ENCODE assay signal across 1 cellular context in the genomic region with DNA sequence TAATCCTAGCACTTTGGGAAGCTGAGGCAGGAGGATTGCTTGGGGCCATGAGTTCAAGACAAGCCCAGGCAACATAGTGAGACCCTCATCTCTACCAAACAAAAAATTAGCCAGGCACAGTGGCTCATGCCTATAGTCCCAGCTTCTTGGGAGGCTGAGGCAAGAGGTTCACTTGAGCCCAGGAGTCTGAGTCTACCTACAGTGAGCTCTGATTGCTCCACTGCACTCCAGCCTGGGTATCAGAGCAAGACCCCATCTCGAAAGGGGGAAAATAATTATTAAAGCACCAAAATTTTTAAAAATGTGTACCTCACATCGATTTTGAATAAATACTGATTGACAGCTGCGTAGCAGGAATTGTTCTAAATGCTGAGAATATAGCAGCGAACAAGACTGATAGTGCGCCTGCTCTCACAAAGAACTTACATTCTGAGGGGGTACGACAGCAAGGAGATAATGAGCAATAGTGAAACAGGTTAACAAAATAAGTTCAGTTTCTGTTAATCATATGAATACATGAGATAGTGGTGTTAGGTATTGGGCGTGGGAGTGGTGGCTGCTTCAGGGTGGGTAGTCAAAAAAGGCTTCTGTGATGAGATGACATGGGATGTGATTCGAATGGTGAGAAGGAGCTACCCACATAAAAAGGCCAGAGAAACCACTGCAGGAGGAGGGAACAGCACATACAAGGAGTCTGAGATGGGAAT.
TF ChIP-seq lines count a peak whose summit lies in the region.

No MANE protein-coding gene starts in this region.

TF ChIP-seq in GM12878, 131 proteins besides CTCF, POLR2A, EP300 and RAD21 (continued from another document):
- TF ChIP-seq, protein P1, sequence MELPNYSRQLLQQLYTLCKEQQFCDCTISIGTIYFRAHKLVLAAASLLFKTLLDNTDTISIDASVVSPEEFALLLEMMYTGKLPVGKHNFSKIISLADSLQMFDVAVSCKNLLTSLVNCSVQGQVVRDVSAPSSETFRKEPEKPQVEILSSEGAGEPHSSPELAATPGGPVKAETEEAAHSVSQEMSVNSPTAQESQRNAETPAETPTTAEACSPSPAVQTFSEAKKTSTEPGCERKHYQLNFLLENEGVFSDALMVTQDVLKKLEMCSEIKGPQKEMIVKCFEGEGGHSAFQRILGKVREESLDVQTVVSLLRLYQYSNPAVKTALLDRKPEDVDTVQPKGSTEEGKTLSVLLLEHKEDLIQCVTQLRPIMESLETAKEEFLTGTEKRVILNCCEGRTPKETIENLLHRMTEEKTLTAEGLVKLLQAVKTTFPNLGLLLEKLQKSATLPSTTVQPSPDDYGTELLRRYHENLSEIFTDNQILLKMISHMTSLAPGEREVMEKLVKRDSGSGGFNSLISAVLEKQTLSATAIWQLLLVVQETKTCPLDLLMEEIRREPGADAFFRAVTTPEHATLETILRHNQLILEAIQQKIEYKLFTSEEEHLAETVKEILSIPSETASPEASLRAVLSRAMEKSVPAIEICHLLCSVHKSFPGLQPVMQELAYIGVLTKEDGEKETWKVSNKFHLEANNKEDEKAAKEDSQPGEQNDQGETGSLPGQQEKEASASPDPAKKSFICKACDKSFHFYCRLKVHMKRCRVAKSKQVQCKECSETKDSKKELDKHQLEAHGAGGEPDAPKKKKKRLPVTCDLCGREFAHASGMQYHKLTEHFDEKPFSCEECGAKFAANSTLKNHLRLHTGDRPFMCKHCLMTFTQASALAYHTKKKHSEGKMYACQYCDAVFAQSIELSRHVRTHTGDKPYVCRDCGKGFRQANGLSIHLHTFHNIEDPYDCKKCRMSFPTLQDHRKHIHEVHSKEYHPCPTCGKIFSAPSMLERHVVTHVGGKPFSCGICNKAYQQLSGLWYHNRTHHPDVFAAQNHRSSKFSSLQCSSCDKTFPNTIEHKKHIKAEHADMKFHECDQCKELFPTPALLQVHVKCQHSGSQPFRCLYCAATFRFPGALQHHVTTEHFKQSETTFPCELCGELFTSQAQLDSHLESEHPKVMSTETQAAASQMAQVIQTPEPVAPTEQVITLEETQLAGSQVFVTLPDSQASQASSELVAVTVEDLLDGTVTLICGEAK (IDR thresholded peaks at IDR 0.05; ENCODE audit: borderline replicate concordance) = no peak
- TF ChIP-seq, protein P2, sequence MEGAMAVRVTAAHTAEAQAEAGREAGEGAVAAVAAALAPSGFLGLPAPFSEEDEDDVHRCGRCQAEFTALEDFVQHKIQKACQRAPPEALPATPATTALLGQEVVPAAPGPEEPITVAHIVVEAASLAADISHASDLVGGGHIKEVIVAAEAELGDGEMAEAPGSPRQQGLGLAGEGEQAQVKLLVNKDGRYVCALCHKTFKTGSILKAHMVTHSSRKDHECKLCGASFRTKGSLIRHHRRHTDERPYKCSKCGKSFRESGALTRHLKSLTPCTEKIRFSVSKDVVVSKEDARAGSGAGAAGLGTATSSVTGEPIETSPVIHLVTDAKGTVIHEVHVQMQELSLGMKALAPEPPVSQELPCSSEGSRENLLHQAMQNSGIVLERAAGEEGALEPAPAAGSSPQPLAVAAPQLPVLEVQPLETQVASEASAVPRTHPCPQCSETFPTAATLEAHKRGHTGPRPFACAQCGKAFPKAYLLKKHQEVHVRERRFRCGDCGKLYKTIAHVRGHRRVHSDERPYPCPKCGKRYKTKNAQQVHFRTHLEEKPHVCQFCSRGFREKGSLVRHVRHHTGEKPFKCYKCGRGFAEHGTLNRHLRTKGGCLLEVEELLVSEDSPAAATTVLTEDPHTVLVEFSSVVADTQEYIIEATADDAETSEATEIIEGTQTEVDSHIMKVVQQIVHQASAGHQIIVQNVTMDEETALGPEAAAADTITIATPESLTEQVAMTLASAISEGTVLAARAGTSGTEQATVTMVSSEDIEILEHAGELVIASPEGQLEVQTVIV (IDR thresholded peaks at IDR 0.05; ENCODE audit: borderline replicate concordance, partially characterized antibody) = no peak
- no peak for TF ChIP-seq TCF12 (IDR thresholded peaks at IDR 0.05; ENCODE audit: low read depth, low read length)
- no peak for TF ChIP-seq HDAC2 (IDR thresholded peaks at IDR 0.05)
- TF ChIP-seq, protein P3, sequence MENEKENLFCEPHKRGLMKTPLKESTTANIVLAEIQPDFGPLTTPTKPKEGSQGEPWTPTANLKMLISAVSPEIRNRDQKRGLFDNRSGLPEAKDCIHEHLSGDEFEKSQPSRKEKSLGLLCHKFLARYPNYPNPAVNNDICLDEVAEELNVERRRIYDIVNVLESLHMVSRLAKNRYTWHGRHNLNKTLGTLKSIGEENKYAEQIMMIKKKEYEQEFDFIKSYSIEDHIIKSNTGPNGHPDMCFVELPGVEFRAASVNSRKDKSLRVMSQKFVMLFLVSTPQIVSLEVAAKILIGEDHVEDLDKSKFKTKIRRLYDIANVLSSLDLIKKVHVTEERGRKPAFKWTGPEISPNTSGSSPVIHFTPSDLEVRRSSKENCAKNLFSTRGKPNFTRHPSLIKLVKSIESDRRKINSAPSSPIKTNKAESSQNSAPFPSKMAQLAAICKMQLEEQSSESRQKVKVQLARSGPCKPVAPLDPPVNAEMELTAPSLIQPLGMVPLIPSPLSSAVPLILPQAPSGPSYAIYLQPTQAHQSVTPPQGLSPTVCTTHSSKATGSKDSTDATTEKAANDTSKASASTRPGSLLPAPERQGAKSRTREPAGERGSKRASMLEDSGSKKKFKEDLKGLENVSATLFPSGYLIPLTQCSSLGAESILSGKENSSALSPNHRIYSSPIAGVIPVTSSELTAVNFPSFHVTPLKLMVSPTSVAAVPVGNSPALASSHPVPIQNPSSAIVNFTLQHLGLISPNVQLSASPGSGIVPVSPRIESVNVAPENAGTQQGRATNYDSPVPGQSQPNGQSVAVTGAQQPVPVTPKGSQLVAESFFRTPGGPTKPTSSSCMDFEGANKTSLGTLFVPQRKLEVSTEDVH (IDR thresholded peaks at IDR 0.05; ENCODE audit: low read depth, partially characterized antibody) = no peak
- peak; percentile 71 for TF ChIP-seq MTA2 (IDR thresholded peaks at IDR 0.05; ENCODE audit: low read depth)
- TF ChIP-seq BMI1 (IDR thresholded peaks at IDR 0.05; ENCODE audit: borderline replicate concordance) = no peak; the same call in 1 of the 2 replicates
- TF ChIP-seq, protein P4, sequence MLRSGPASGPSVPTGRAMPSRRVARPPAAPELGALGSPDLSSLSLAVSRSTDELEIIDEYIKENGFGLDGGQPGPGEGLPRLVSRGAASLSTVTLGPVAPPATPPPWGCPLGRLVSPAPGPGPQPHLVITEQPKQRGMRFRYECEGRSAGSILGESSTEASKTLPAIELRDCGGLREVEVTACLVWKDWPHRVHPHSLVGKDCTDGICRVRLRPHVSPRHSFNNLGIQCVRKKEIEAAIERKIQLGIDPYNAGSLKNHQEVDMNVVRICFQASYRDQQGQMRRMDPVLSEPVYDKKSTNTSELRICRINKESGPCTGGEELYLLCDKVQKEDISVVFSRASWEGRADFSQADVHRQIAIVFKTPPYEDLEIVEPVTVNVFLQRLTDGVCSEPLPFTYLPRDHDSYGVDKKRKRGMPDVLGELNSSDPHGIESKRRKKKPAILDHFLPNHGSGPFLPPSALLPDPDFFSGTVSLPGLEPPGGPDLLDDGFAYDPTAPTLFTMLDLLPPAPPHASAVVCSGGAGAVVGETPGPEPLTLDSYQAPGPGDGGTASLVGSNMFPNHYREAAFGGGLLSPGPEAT (IDR thresholded peaks at IDR 0.05; ENCODE audit: low read depth) = peak; percentile 61; the same call in 1 of the 2 replicates
- TF ChIP-seq, protein P5, sequence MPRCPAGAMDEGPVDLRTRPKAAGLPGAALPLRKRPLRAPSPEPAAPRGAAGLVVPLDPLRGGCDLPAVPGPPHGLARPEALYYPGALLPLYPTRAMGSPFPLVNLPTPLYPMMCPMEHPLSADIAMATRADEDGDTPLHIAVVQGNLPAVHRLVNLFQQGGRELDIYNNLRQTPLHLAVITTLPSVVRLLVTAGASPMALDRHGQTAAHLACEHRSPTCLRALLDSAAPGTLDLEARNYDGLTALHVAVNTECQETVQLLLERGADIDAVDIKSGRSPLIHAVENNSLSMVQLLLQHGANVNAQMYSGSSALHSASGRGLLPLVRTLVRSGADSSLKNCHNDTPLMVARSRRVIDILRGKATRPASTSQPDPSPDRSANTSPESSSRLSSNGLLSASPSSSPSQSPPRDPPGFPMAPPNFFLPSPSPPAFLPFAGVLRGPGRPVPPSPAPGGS (IDR thresholded peaks at IDR 0.05; ENCODE audit: borderline replicate concordance, insufficient read depth, low read depth, low read length, poor library complexity, severe bottlenecking) = peak; percentile 68
- TF ChIP-seq, protein P6, sequence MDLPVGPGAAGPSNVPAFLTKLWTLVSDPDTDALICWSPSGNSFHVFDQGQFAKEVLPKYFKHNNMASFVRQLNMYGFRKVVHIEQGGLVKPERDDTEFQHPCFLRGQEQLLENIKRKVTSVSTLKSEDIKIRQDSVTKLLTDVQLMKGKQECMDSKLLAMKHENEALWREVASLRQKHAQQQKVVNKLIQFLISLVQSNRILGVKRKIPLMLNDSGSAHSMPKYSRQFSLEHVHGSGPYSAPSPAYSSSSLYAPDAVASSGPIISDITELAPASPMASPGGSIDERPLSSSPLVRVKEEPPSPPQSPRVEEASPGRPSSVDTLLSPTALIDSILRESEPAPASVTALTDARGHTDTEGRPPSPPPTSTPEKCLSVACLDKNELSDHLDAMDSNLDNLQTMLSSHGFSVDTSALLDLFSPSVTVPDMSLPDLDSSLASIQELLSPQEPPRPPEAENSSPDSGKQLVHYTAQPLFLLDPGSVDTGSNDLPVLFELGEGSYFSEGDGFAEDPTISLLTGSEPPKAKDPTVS (IDR thresholded peaks at IDR 0.05; ENCODE audit: low read depth, low read length) = no peak
- TF ChIP-seq FOS (IDR thresholded peaks at IDR 0.05; ENCODE audit: borderline replicate concordance, extremely low read depth, insufficient read length) = no peak
- TF ChIP-seq, protein P7, sequence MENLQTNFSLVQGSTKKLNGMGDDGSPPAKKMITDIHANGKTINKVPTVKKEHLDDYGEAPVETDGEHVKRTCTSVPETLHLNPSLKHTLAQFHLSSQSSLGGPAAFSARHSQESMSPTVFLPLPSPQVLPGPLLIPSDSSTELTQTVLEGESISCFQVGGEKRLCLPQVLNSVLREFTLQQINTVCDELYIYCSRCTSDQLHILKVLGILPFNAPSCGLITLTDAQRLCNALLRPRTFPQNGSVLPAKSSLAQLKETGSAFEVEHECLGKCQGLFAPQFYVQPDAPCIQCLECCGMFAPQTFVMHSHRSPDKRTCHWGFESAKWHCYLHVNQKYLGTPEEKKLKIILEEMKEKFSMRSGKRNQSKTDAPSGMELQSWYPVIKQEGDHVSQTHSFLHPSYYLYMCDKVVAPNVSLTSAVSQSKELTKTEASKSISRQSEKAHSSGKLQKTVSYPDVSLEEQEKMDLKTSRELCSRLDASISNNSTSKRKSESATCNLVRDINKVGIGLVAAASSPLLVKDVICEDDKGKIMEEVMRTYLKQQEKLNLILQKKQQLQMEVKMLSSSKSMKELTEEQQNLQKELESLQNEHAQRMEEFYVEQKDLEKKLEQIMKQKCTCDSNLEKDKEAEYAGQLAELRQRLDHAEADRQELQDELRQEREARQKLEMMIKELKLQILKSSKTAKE (IDR thresholded peaks at IDR 0.05; ENCODE audit: low read depth, poor library complexity, severe bottlenecking) = no peak
- TF ChIP-seq EGR1 (IDR thresholded peaks at IDR 0.05; ENCODE audit: borderline replicate concordance in 1 of 2, low read depth in 2 of 2, low read length in 2 of 2) = peak in 1 of 2 experiments; percentile 50; a peak in 1 of 3 replicates
- no peak for TF ChIP-seq EZH2 (IDR thresholded peaks at IDR 0.05; ENCODE audit: borderline replicate concordance, control insufficient read depth, low read depth, low read length)
- peak; percentile 84 to 89 for TF ChIP-seq IKZF2 (IDR thresholded peaks at IDR 0.05)
- TF ChIP-seq, protein P8, sequence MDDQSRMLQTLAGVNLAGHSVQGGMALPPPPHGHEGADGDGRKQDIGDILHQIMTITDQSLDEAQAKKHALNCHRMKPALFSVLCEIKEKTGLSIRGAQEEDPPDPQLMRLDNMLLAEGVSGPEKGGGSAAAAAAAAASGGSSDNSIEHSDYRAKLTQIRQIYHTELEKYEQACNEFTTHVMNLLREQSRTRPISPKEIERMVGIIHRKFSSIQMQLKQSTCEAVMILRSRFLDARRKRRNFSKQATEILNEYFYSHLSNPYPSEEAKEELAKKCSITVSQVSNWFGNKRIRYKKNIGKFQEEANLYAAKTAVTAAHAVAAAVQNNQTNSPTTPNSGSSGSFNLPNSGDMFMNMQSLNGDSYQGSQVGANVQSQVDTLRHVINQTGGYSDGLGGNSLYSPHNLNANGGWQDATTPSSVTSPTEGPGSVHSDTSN (IDR thresholded peaks at IDR 0.05; ENCODE audit: insufficient replicate concordance, low read depth, low read length) = no peak
- TF ChIP-seq CEBPB (IDR thresholded peaks at IDR 0.05; ENCODE audit: borderline replicate concordance in 1 of 2, low read depth in 2 of 2, low read length in 2 of 2) = no peak
- no peak for TF ChIP-seq ZNF24 (IDR thresholded peaks at IDR 0.05)
- TF ChIP-seq BACH1 (IDR thresholded peaks at IDR 0.05; ENCODE audit: borderline replicate concordance) = no peak
TF ChIP-seq in GM12878: peak in this region for 32.
